In the genomic region with DNA sequence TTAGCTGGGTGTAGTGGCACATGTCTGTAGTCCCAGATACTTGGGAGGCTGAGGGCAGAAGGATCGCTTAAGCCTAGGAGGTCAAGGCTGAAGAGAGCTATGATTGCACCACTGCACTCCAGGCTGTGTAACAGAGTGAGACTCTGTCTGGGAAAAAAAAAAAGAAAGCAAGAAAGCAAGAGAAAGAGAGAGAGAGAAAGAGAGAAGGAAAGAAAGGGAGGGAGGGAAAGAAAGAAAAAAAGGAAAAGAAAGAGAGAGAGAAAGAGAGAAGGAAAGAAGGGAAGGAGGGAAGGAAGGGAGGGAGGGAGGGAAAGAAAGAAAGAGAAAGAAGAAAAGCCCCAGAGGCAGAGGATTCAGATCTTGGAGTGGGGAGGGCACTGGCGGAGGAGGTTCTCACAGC, we compare ENCODE assay signal across 1 cellular context.
TF ChIP-seq lines count a peak whose summit lies in the region.

No MANE protein-coding gene starts in this region.

TF ChIP-seq in H1, 55 proteins besides CTCF, POLR2A, EP300 and RAD21:
- TF ChIP-seq RBBP5 (IDR thresholded peaks at IDR 0.05; ENCODE audit: borderline replicate concordance, low read depth, low read length) (no peak), CEBPB (IDR thresholded peaks at IDR 0.05; ENCODE audit: low read depth, low read length) (no peak), HDAC2 (IDR thresholded peaks at IDR 0.05; ENCODE audit: borderline replicate concordance in 1 of 2, low read depth in 2 of 2, low read length in 2 of 2) (no peak), CTBP2 (IDR thresholded peaks at IDR 0.05; ENCODE audit: borderline replicate concordance, insufficient read depth, insufficient read length, low read length) (no peak), BCL11A (IDR thresholded peaks at IDR 0.05; ENCODE audit: low read depth in 2 of 2, low read length in 2 of 2) (no peak), CBX5 (IDR thresholded peaks at IDR 0.05; ENCODE audit: low read depth, low read length) (no peak), TAF1 (IDR thresholded peaks at IDR 0.05; ENCODE audit: low read depth, low read length) (no peak), EZH2 (IDR thresholded peaks at IDR 0.05; ENCODE audit: low read depth, low read length, severe bottlenecking) (no peak), KDM5A (IDR thresholded peaks at IDR 0.05; ENCODE audit: low read length) (no peak), PHF8 (conservative IDR thresholded peaks at IDR 0.05; ENCODE audit: low read depth, low read length) (no peak), GABPA (IDR thresholded peaks at IDR 0.05; ENCODE audit: borderline replicate concordance, insufficient read depth, low read length) (no peak), SP2 (IDR thresholded peaks at IDR 0.05; ENCODE audit: low read length) (no peak), ASH2L (IDR thresholded peaks at IDR 0.05; ENCODE audit: low read length) (no peak), POU5F1 (IDR thresholded peaks at IDR 0.05; ENCODE audit: low read depth, low read length) (no peak), SRF (IDR thresholded peaks at IDR 0.05; ENCODE audit: low read depth, low read length) (no peak), SUZ12 (IDR thresholded peaks at IDR 0.05; ENCODE audit: low read length) (no peak)
- TF ChIP-seq, protein P1, sequence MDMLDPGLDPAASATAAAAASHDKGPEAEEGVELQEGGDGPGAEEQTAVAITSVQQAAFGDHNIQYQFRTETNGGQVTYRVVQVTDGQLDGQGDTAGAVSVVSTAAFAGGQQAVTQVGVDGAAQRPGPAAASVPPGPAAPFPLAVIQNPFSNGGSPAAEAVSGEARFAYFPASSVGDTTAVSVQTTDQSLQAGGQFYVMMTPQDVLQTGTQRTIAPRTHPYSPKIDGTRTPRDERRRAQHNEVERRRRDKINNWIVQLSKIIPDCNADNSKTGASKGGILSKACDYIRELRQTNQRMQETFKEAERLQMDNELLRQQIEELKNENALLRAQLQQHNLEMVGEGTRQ (IDR thresholded peaks at IDR 0.05; ENCODE audit: low read length) = no peak
